In the genomic region with DNA sequence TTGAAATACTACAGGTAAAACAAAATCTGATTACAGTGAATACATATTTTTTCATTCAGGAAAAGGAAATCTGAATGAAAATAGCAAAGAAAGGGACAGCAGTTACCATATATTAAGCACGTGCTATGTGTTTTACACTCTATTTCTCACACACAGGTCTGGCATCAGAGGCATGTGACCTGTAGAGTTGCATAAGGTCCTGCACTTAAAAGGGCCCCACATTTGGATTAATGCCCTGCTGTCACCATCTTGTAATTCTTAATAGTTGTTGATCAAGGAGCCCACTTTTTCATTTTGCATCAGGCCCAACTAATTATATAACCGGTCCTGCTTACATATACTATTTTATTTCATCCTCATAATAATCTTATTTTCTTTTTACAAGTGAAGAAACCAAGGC, we compare ENCODE assay signal across 21 cellular contexts.
DNase-seq lines count a peak whose midpoint lies in the region; FAIRE-seq and TF ChIP-seq lines count a peak whose summit lies in the region.
"Had no signal": no experiment of that assay in that cellular context is flagged by ENCODE, and none has a peak within 500 bp of the region (broad histone marks: within the 10 kb centered on the region; RNA-seq: fewer than 3 reads in every experiment).

No MANE protein-coding gene starts in this region.

- no peak overlapping the region for H4K8ac ChIP-seq in H1 (ENCODE audit: extremely low read depth, insufficient read depth, low read length)

- no peak overlapping the region for H3K18ac ChIP-seq in H1 (ENCODE audit: extremely low read depth, low read length)

- H3K56ac ChIP-seq in H1 (replicated peaks; ENCODE audit: insufficient read length, low read depth, low read length), result no peak overlapping the region

- no peak overlapping the region for H2BK20ac ChIP-seq in H1 (ENCODE audit: low read length)

- intact Hi-C loops in activated naive CD4-positive, alpha-beta T cell treated with anti-CD3 and anti-CD28 coated beads for 36 hours (cut with micrococcal nuclease), result no loop called here
- intact Hi-C loops in left ventricle myocardium inferior (cut with micrococcal nuclease), result no loop called here

- H4K5ac ChIP-seq in H1 (ENCODE audit: insufficient read length, low read depth, low read length), result no peak overlapping the region

- H3K4me3 ChIP-seq in H1 (ENCODE audit: extremely low read depth in 1 of 4, insufficient read depth in 2 of 4, low read depth in 3 of 4, low read length in 4 of 4) (no peak overlapping the region), left ventricle myocardium inferior (no peak overlapping the region)
- H3K4me3 ChIP-seq: A549; BLaER1 treated with 17β-estradiol and CSF1 and Interleukin-3, amounts not matched to agents 10 nM and 100 nM had no signal

- no peak for FAIRE-seq in H1 (lab: Jason Lieb, UNC)
- FAIRE-seq: A549, D721Med, G401.6, GM12891, GM19239 had no signal

- no peak for TF ChIP-seq RAD21 in H1 (IDR thresholded peaks at IDR 0.05 in 1 of 2, conservative IDR thresholded peaks at IDR 0.05 in 1 of 2; ENCODE audit: low read depth in 2 of 2, low read length in 2 of 2)

- peak; percentile 16 for DNase-seq in NCI-H82 (lab: John Stamatoyannopoulos, UW)
- DNase-seq in NCI-H82 treated with DMSO at 0.1 percent for 48 hours (lab: John Stamatoyannopoulos, UW; ENCODE audit: unreplicated experiment), result no peak
- no peak for DNase-seq in H1 (ENCODE audit: low read depth in 1 of 2, low spot score in 2 of 2)
- no peak for DNase-seq in activated naive CD4-positive, alpha-beta T cell treated with anti-CD3 and anti-CD28 coated beads for 36 hours
- DNase-seq in left ventricle myocardium inferior, result no peak
- DNase-seq: AML-193; Caco-2; Calu3; CD4-positive, alpha-beta T cell; CD8-positive, alpha-beta T cell; DMS79 treated with DMSO at 0.1 percent for 48 hours; GF-D8 had no signal

- H3K36me3 Mint-ChIP-seq in activated naive CD4-positive, alpha-beta T cell treated with anti-CD3 and anti-CD28 coated beads for 36 hours (ENCODE audit: low read depth), result no peaks in the 10 kb centered on the region
- H3K36me3 Mint-ChIP-seq: CD8-positive, alpha-beta T cell had no signal

- no peak overlapping the region for H2BK5ac ChIP-seq in H1 (ENCODE audit: low read depth, low read length)

- no peaks in the 10 kb centered on the region for H3K4me1 Mint-ChIP-seq in activated naive CD4-positive, alpha-beta T cell treated with anti-CD3 and anti-CD28 coated beads for 36 hours (ENCODE audit: low read depth)

- no peak overlapping the region for H3K4me3 Mint-ChIP-seq in activated naive CD4-positive, alpha-beta T cell treated with anti-CD3 and anti-CD28 coated beads for 36 hours
- H3K4me3 Mint-ChIP-seq: B cell; CD4-positive, alpha-beta T cell; CD8-positive, alpha-beta T cell had no signal

- H4K20me1 ChIP-seq in H1 (replicated peaks in 1 of 2; ENCODE audit: control insufficient read depth in 1 of 2, insufficient read depth in 2 of 2, low read length in 2 of 2), result no peaks in the 10 kb centered on the region
- H4K20me1 ChIP-seq: BLaER1 treated with 17β-estradiol and CSF1 and Interleukin-3, amounts not matched to agents 10 nM and 100 nM had no signal

- no peak overlapping the region for H2AK5ac ChIP-seq in H1 (ENCODE audit: low read depth, low read length)

- H3K9me3 ChIP-seq in H1 (ENCODE audit: insufficient read depth in 2 of 2, low read depth in 1 of 2, low read length in 1 of 2) (peaks cover 0 to 3% of the 10 kb centered on the region in 2 experiments; a peak in 1 of 4 replicates), left ventricle myocardium inferior (replicated peaks) (peaks cover 4% of the 10 kb centered on the region)
- H3K9me3 ChIP-seq: A549, Caco-2 had no signal

- no peak overlapping the region for H3K9ac ChIP-seq in H1 (replicated peaks in 1 of 4; ENCODE audit: extremely low read depth in 1 of 4, low read depth in 3 of 4, low read length in 3 of 4)
- H3K9ac ChIP-seq: BLaER1 treated with 17β-estradiol and CSF1 and Interleukin-3, amounts not matched to agents 10 nM and 100 nM had no signal

- no peak overlapping the region for H3K14ac ChIP-seq in H1 (ENCODE audit: insufficient read length)

- no peaks in the 10 kb centered on the region for H3K79me2 ChIP-seq in H1 (ENCODE audit: control insufficient read depth in 1 of 2, insufficient read depth in 2 of 2, low read length in 2 of 2)

- H3K27me3 ChIP-seq in H1 (replicated peaks in 1 of 4; ENCODE audit: control insufficient read depth in 3 of 4, extremely low read depth in 1 of 4, insufficient read depth in 3 of 4, low read length in 3 of 4) (no peaks in the 10 kb centered on the region), left ventricle myocardium inferior (ENCODE audit: low read depth) (no peaks in the 10 kb centered on the region)
- H3K27me3 ChIP-seq: BLaER1 treated with 17β-estradiol and CSF1 and Interleukin-3, amounts not matched to agents 10 nM and 100 nM had no signal

- TF ChIP-seq POLR2A in H1 (IDR thresholded peaks at IDR 0.05; ENCODE audit: control extremely low read depth in 1 of 2, low read depth in 2 of 2, low read length in 2 of 2), result no peak

- peaks cover 2% of the 10 kb centered on the region for H3K9me3 Mint-ChIP-seq in activated naive CD4-positive, alpha-beta T cell treated with anti-CD3 and anti-CD28 coated beads for 36 hours

- no peak overlapping the region for H2BK12ac ChIP-seq in H1 (ENCODE audit: low read depth, low read length)

- H3K36me3 ChIP-seq in H1 (ENCODE audit: control insufficient read depth in 2 of 4, insufficient read depth in 4 of 4, low read length in 3 of 4) (no peaks in the 10 kb centered on the region), left ventricle myocardium inferior (no peaks in the 10 kb centered on the region)
- H3K36me3 ChIP-seq: BLaER1 treated with 17β-estradiol and CSF1 and Interleukin-3, amounts not matched to agents 10 nM and 100 nM had no signal

- H3K23ac ChIP-seq in H1 (ENCODE audit: insufficient read length), result no peak overlapping the region

- CTCF ChIA-PET in H1 (lab: Charles Lee; ENCODE audit: partially characterized antibody), result no interaction called here
- CTCF ChIA-PET in activated naive CD4-positive, alpha-beta T cell treated with anti-CD3 and anti-CD28 coated beads for 36 hours (lab: Charles Lee), result no interaction called here

- H3K79me1 ChIP-seq in H1 (ENCODE audit: low read depth, low read length), result no peaks in the 10 kb centered on the region

- TF ChIP-seq CTCF in H1 (IDR thresholded peaks at IDR 0.05; ENCODE audit: control extremely low read depth in 1 of 3, insufficient read depth in 1 of 3, low read depth in 1 of 3, low read length in 3 of 3), result no peak
- TF ChIP-seq CTCF in left ventricle myocardium inferior (IDR thresholded peaks at IDR 0.05; ENCODE audit: borderline replicate concordance), result no peak

- H3K27me3 Mint-ChIP-seq in activated naive CD4-positive, alpha-beta T cell treated with anti-CD3 and anti-CD28 coated beads for 36 hours (ENCODE audit: low read depth), result peaks cover 6% of the 10 kb centered on the region
- H3K27me3 Mint-ChIP-seq: CD4-positive, alpha-beta T cell had no signal

- H3K27ac ChIP-seq in H1 (ENCODE audit: low read depth, low read length), result no peak overlapping the region
- H3K27ac ChIP-seq in left ventricle myocardium inferior (replicated peaks), result no peak overlapping the region
- H3K27ac ChIP-seq: 22Rv1; A549; BLaER1 treated with 17β-estradiol and CSF1 and Interleukin-3, amounts not matched to agents 10 nM and 100 nM; C4-2B had no signal

- H3K4ac ChIP-seq in H1 (replicated peaks; ENCODE audit: insufficient read length, low read depth, low read length), result no peak overlapping the region

- POLR2A ChIA-PET in H1 (lab: Charles Lee; ENCODE audit: partially characterized antibody), result no interaction called here

- H2BK15ac ChIP-seq in H1 (ENCODE audit: low read length), result no peak overlapping the region

- 0 out of 2 replicates have a peak overlapping the region, but pooled peaks have one; percentile 6 for H2AFZ ChIP-seq in H1 (ENCODE audit: low read length)

- H3K4me1 ChIP-seq in H1 (replicated peaks in 1 of 4; ENCODE audit: control insufficient read depth in 3 of 4, insufficient read depth in 4 of 4, low read length in 3 of 4) (no peaks in the 10 kb centered on the region), left ventricle myocardium inferior (no peaks in the 10 kb centered on the region)
- H3K4me1 ChIP-seq: A549, Caco-2 had no signal

- H4K91ac ChIP-seq in H1 (replicated peaks; ENCODE audit: insufficient read length, low read length), result no peak overlapping the region

- H2BK120ac ChIP-seq in H1 (replicated peaks; ENCODE audit: low read depth, low read length), result no peak overlapping the region

- no peaks in the 10 kb centered on the region for H3K23me2 ChIP-seq in H1 (ENCODE audit: low read depth, low read length)

- no peak for TF ChIP-seq EP300 in H1 (IDR thresholded peaks at IDR 0.05; ENCODE audit: borderline replicate concordance in 1 of 2, low read depth in 2 of 2, low read length in 2 of 2)

- WGBS in H1 (ENCODE audit: extremely low coverage in 1 of 2, insufficient coverage in 1 of 2, insufficient read length in 1 of 2, insufficient replicate concordance in 2 of 2, low coverage in 1 of 2, low lambda C conversion rate in 2 of 2, missing lambda C conversion rate in 1 of 2), 2 experiments, result 87% methylated on average over 2 of the region's 2 CpGs; no CpG with 5 or more reads in 1 of the 2 experiments

- H3K4me2 ChIP-seq in H1 (ENCODE audit: insufficient read depth in 1 of 2, low read depth in 2 of 2, low read length in 2 of 2), result no peak overlapping the region
- H3K4me2 ChIP-seq: A549; BLaER1 treated with 17β-estradiol and CSF1 and Interleukin-3, amounts not matched to agents 10 nM and 100 nM had no signal

- H3K27ac Mint-ChIP-seq in activated naive CD4-positive, alpha-beta T cell treated with anti-CD3 and anti-CD28 coated beads for 36 hours, result no peak overlapping the region
- H3K27ac Mint-ChIP-seq: B cell; CD4-positive, alpha-beta T cell; CD8-positive, alpha-beta T cell had no signal

TF ChIP-seq in H1, 55 proteins besides CTCF, POLR2A, EP300 and RAD21 (continues in another document):
- no peak for TF ChIP-seq CHD1 (IDR thresholded peaks at IDR 0.05; ENCODE audit: low read depth, low read length)
- TF ChIP-seq, protein P1, sequence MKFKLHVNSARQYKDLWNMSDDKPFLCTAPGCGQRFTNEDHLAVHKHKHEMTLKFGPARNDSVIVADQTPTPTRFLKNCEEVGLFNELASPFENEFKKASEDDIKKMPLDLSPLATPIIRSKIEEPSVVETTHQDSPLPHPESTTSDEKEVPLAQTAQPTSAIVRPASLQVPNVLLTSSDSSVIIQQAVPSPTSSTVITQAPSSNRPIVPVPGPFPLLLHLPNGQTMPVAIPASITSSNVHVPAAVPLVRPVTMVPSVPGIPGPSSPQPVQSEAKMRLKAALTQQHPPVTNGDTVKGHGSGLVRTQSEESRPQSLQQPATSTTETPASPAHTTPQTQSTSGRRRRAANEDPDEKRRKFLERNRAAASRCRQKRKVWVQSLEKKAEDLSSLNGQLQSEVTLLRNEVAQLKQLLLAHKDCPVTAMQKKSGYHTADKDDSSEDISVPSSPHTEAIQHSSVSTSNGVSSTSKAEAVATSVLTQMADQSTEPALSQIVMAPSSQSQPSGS (IDR thresholded peaks at IDR 0.05; ENCODE audit: low read length), result no peak
- TF ChIP-seq POU5F1 (IDR thresholded peaks at IDR 0.05; ENCODE audit: low read depth, low read length), result no peak
- TF ChIP-seq CREB1 (IDR thresholded peaks at IDR 0.05), result no peak
- no peak for TF ChIP-seq CBX5 (IDR thresholded peaks at IDR 0.05; ENCODE audit: low read depth, low read length)
- no peak for TF ChIP-seq TCF12 (IDR thresholded peaks at IDR 0.05; ENCODE audit: low read depth, low read length)
